Comparison of ENCODE assay signal across 2 cellular contexts in genomic region chr22:39350803-39351688, GRCh38.
TF ChIP-seq lines count a peak whose summit lies in the region.

No MANE protein-coding gene starts in this region.

TF ChIP-seq in SK-N-SH, 30 proteins besides CTCF, POLR2A, EP300 and RAD21 (continued from another document):
- TF ChIP-seq IRF3 (IDR thresholded peaks at IDR 0.05; ENCODE audit: low read depth, low read length), result no peak
- TF ChIP-seq TCF12 (IDR thresholded peaks at IDR 0.05), result no peak
- no peak for TF ChIP-seq SIN3A (IDR thresholded peaks at IDR 0.05; ENCODE audit: borderline replicate concordance, low read depth, low read length)
- no peak for TF ChIP-seq FOXJ3 (CRISPR knock-in tag; IDR thresholded peaks at IDR 0.05)
- no peak for TF ChIP-seq POLR2AphosphoS5 (IDR thresholded peaks at IDR 0.05; ENCODE audit: low read depth, low read length)
- TF ChIP-seq RXRA (IDR thresholded peaks at IDR 0.05; ENCODE audit: borderline replicate concordance, low read depth), result no peak
- no peak for TF ChIP-seq FOSL2 (IDR thresholded peaks at IDR 0.05; ENCODE audit: borderline replicate concordance, low read depth)
- TF ChIP-seq NFIC (IDR thresholded peaks at IDR 0.05; ENCODE audit: borderline replicate concordance), result no peak
- TF ChIP-seq, protein P1, sequence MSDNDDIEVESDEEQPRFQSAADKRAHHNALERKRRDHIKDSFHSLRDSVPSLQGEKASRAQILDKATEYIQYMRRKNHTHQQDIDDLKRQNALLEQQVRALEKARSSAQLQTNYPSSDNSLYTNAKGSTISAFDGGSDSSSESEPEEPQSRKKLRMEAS (IDR thresholded peaks at IDR 0.05; ENCODE audit: low read depth), result no peak
- no peak for TF ChIP-seq MEF2A (IDR thresholded peaks at IDR 0.05; ENCODE audit: borderline replicate concordance, low read depth)
TF ChIP-seq in SK-N-SH: peak in this region for 0.

TF ChIP-seq in SK-N-SH treated with all-trans-retinoic acid at 6 μM for 48 hours, 23 proteins besides CTCF, POLR2A, EP300 and RAD21 (continued from another document):
- TF ChIP-seq, protein P2, sequence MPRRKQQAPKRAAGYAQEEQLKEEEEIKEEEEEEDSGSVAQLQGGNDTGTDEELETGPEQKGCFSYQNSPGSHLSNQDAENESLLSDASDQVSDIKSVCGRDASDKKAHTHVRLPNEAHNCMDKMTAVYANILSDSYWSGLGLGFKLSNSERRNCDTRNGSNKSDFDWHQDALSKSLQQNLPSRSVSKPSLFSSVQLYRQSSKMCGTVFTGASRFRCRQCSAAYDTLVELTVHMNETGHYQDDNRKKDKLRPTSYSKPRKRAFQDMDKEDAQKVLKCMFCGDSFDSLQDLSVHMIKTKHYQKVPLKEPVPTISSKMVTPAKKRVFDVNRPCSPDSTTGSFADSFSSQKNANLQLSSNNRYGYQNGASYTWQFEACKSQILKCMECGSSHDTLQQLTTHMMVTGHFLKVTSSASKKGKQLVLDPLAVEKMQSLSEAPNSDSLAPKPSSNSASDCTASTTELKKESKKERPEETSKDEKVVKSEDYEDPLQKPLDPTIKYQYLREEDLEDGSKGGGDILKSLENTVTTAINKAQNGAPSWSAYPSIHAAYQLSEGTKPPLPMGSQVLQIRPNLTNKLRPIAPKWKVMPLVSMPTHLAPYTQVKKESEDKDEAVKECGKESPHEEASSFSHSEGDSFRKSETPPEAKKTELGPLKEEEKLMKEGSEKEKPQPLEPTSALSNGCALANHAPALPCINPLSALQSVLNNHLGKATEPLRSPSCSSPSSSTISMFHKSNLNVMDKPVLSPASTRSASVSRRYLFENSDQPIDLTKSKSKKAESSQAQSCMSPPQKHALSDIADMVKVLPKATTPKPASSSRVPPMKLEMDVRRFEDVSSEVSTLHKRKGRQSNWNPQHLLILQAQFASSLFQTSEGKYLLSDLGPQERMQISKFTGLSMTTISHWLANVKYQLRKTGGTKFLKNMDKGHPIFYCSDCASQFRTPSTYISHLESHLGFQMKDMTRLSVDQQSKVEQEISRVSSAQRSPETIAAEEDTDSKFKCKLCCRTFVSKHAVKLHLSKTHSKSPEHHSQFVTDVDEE (CRISPR knock-in tag; IDR thresholded peaks at IDR 0.05), result no peak
- TF ChIP-seq TOX (CRISPR knock-in tag; IDR thresholded peaks at IDR 0.05; ENCODE audit: borderline replicate concordance), result no peak
- TF ChIP-seq TCF4 (CRISPR knock-in tag; IDR thresholded peaks at IDR 0.05; ENCODE audit: borderline replicate concordance), result no peak
- no peak for TF ChIP-seq ZFP3 (CRISPR knock-in tag; IDR thresholded peaks at IDR 0.05)
- no peak for TF ChIP-seq RARB (CRISPR knock-in tag; IDR thresholded peaks at IDR 0.05)
- TF ChIP-seq, protein P3, sequence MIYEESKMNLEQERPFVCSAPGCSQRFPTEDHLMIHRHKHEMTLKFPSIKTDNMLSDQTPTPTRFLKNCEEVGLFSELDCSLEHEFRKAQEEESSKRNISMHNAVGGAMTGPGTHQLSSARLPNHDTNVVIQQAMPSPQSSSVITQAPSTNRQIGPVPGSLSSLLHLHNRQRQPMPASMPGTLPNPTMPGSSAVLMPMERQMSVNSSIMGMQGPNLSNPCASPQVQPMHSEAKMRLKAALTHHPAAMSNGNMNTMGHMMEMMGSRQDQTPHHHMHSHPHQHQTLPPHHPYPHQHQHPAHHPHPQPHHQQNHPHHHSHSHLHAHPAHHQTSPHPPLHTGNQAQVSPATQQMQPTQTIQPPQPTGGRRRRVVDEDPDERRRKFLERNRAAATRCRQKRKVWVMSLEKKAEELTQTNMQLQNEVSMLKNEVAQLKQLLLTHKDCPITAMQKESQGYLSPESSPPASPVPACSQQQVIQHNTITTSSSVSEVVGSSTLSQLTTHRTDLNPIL (CRISPR knock-in tag; IDR thresholded peaks at IDR 0.05; ENCODE audit: low read depth), result no peak
- no peak for TF ChIP-seq ESRRG (CRISPR knock-in tag; IDR thresholded peaks at IDR 0.05)
- TF ChIP-seq ISL1 (CRISPR knock-in tag; IDR thresholded peaks at IDR 0.05), result no peak
- TF ChIP-seq BACH2 (CRISPR knock-in tag; IDR thresholded peaks at IDR 0.05; ENCODE audit: borderline replicate concordance), result no peak
